Comparison of ENCODE assay signal across 17 cellular contexts in genomic region chr9:23822331-23823169, GRCh38. TPM values are rescaled to one million over a fixed set of nuclear protein-coding genes. Genes with fewer than 3 reads are reported as not detected.
DNase-seq lines count a peak whose midpoint lies in the region; ATAC-seq and TF ChIP-seq lines count a peak whose summit lies in the region.
"Had no signal": no experiment of that assay in that cellular context is flagged by ENCODE, and none has a peak within 500 bp of the region (broad histone marks: within the 10 kb centered on the region; RNA-seq: fewer than 3 reads in every experiment).

No MANE protein-coding gene starts in this region.

- intact Hi-C loops in uterus (cut with DNase I; ENCODE audit: low total_unique reads): no loop called here

- H3K4me2 ChIP-seq in SK-N-SH: 0 out of 2 replicates have a peak overlapping the region, but pooled peaks have one; percentile 70

- H3F3A ChIP-seq in SK-N-SH (replicated peaks; ENCODE audit: insufficient read depth): no peaks in the 10 kb centered on the region

- H3K4me1 ChIP-seq in SK-N-SH (ENCODE audit: control insufficient read depth in 1 of 2, insufficient read depth in 2 of 2, low read depth in 1 of 2, low read length in 1 of 2): peaks cover 0 to 29% of the 10 kb centered on the region in 2 experiments; a peak in 2 of 4 replicates
- peaks cover 15% of the 10 kb centered on the region for H3K4me1 ChIP-seq in RWPE2 (ENCODE audit: insufficient read depth, poor library complexity, severe bottlenecking)
- peaks cover 3% of the 10 kb centered on the region for H3K4me1 ChIP-seq in iPS DF 6.9 (ENCODE audit: control insufficient read depth, insufficient read depth, low read length)
- H3K4me1 ChIP-seq in uterus: peaks cover 6 to 11% of the 10 kb centered on the region in 2 donors

- POLR2A ChIA-PET in SK-N-SH (lab: Yijun Ruan, JAX): no interaction called here

- 85% methylated on average over 46 of the region's 46 CpGs for WGBS in SK-N-SH (ENCODE audit: low lambda C conversion rate)
- WGBS in iPS DF 6.9 (ENCODE audit: insufficient coverage, insufficient read length): no CpG with 5 or more reads among the region's 46 CpGs

- no peaks in the 10 kb centered on the region for H3K9me2 ChIP-seq in SK-N-SH

- no peak overlapping the region for H2AFZ ChIP-seq in SK-N-SH (ENCODE audit: low read depth)

- TF ChIP-seq EP300 in SK-N-SH (IDR thresholded peaks at IDR 0.05; ENCODE audit: borderline replicate concordance in 1 of 2, low read depth in 1 of 2, low read length in 1 of 2): no peak

- H3K4me3 ChIP-seq in SK-N-SH (ENCODE audit: low read depth in 2 of 2, low read length in 1 of 2) (no peak overlapping the region), RWPE2 (ENCODE audit: severe bottlenecking) (peak overlapping the region; percentile 95), iPS DF 6.9 (ENCODE audit: low read length) (peak overlapping the region; percentile 73; the same call in 1 of the 2 replicates), retinal pigment epithelial cell (ENCODE audit: low read length) (peak overlapping the region; percentile 47), uterus (no peak overlapping the region)

- H3K27me3 ChIP-seq in SK-N-SH (ENCODE audit: insufficient read depth) (peaks cover 15% of the 10 kb centered on the region), RWPE2 (ENCODE audit: insufficient read depth, poor library complexity, severe bottlenecking) (no peaks in the 10 kb centered on the region), iPS DF 6.9 (ENCODE audit: control insufficient read depth, insufficient read depth, low read length) (peaks cover 12% of the 10 kb centered on the region; the same call in 1 of the 2 replicates), uterus (peaks cover 14 to 28% of the 10 kb centered on the region in 2 donors)

- no peak overlapping the region for H3K9ac ChIP-seq in SK-N-SH

- DNase-seq in SK-N-SH (peak; percentile 17), RWPE2 (ENCODE audit: low spot score) (no peak), iPS DF 6.9 (ENCODE audit: low read depth, low spot score) (no peak), retinal pigment epithelial cell (ENCODE audit: low read depth) (no peak), uterus (no peak), omental fat pad (ENCODE audit: low spot score) (no peak)
- DNase-seq: activated CD4-positive, alpha-beta memory T cell treated with anti-CD3 and anti-CD28 coated beads for 36 hours; cortex of kidney; HFFc6; left cardiac atrium; stimulated activated CD4-positive, alpha-beta T cell treated with anti-CD3 and anti-CD28 coated beads, Interleukin-2, amount 100 ng/mL, for 24 hours; T-cell had no signal

- no peak for TF ChIP-seq RAD21 in SK-N-SH (IDR thresholded peaks at IDR 0.05; ENCODE audit: low read length)

- H3K36me3 ChIP-seq in SK-N-SH (replicated peaks in 1 of 2; ENCODE audit: control insufficient read depth in 1 of 2, insufficient read depth in 2 of 2, low read length in 1 of 2) (no peaks in the 10 kb centered on the region), RWPE2 (ENCODE audit: low read depth) (no peaks in the 10 kb centered on the region), iPS DF 6.9 (ENCODE audit: control insufficient read depth, insufficient read depth, low read length) (no peaks in the 10 kb centered on the region), uterus (no peaks in the 10 kb centered on the region)
- H3K36me3 ChIP-seq: pancreas had no signal

- no peaks in the 10 kb centered on the region for H3K9me3 ChIP-seq in SK-N-SH
- H3K9me3 ChIP-seq in RWPE2 (ENCODE audit: severe bottlenecking): no peaks in the 10 kb centered on the region
- no peaks in the 10 kb centered on the region for H3K9me3 ChIP-seq in iPS DF 6.9 (ENCODE audit: control insufficient read depth, insufficient read depth, low read length)
- no peaks in the 10 kb centered on the region for H3K9me3 ChIP-seq in uterus
- H3K9me3 ChIP-seq: pancreas had no signal

- CTCF ChIA-PET in SK-N-SH (lab: Yijun Ruan, JAX): interaction anchor here (1.5 kb wide), 1 partner anchor 36 kb away, joined by 4 read pairs; no protein-coding TSS in a partner anchor

- TF ChIP-seq POLR2A in uterus (IDR thresholded peaks at IDR 0.05): no peak

- no peaks in the 10 kb centered on the region for H4K20me1 ChIP-seq in SK-N-SH (ENCODE audit: insufficient read depth)

- no peak for TF ChIP-seq CTCF in SK-N-SH (IDR thresholded peaks at IDR 0.05)
- no peak for TF ChIP-seq CTCF in RWPE2 (IDR thresholded peaks at IDR 0.05; ENCODE audit: poor library complexity, severe bottlenecking)
- TF ChIP-seq CTCF in retinal pigment epithelial cell (conservative IDR thresholded peaks at IDR 0.05; ENCODE audit: low read depth, low read length): no peak
- TF ChIP-seq CTCF in uterus (IDR thresholded peaks at IDR 0.05): no peak
- TF ChIP-seq CTCF in omental fat pad (IDR thresholded peaks at IDR 0.05): no peak

- no peaks in the 10 kb centered on the region for H3K79me2 ChIP-seq in SK-N-SH (ENCODE audit: insufficient read depth)

- ATAC-seq in SK-N-SH treated with all-trans-retinoic acid at 6 μM for 48 hours: no peak
- no peak for ATAC-seq in RWPE2 (ENCODE audit: low read depth)
- ATAC-seq in HG02973 (IDR thresholded peaks at IDR 0.05; ENCODE audit: unreplicated experiment): no peak
- ATAC-seq in omental fat pad (ENCODE audit: low FRiP score): no peak
- ATAC-seq: pancreas, T-cell had no signal

- H3K27ac ChIP-seq in SK-N-SH (ENCODE audit: low read depth in 2 of 2, low read length in 1 of 2): no peak overlapping the region
- H3K27ac ChIP-seq in RWPE2 (ENCODE audit: poor library complexity, severe bottlenecking): no peak overlapping the region
- no peak overlapping the region for H3K27ac ChIP-seq in iPS DF 6.9 (ENCODE audit: low read length)
- H3K27ac ChIP-seq in uterus: no peak overlapping the region
- H3K27ac ChIP-seq: pancreas had no signal

TF ChIP-seq in SK-N-SH, 30 proteins besides CTCF, POLR2A, EP300 and RAD21:
- no peak for TF ChIP-seq MXI1 (IDR thresholded peaks at IDR 0.05; ENCODE audit: low read depth, low read length)
- no peak for TF ChIP-seq RCOR1 (IDR thresholded peaks at IDR 0.05; ENCODE audit: low read length)
- TF ChIP-seq EZH2phosphoT487 (IDR thresholded peaks at IDR 0.05; ENCODE audit: borderline replicate concordance, low read depth): no peak
- no peak for TF ChIP-seq RFX5 (IDR thresholded peaks at IDR 0.05; ENCODE audit: low read length)
- TF ChIP-seq PBX3 (IDR thresholded peaks at IDR 0.05): no peak
- TF ChIP-seq GATA2 (CRISPR knock-in tag; IDR thresholded peaks at IDR 0.05): no peak
- no peak for TF ChIP-seq GABPA (IDR thresholded peaks at IDR 0.05; ENCODE audit: low read depth)
- TF ChIP-seq SMC3 (IDR thresholded peaks at IDR 0.05; ENCODE audit: low read depth, low read length): no peak
- no peak for TF ChIP-seq POLR2AphosphoS5 (IDR thresholded peaks at IDR 0.05; ENCODE audit: low read depth, low read length)
- TF ChIP-seq FOXM1 (IDR thresholded peaks at IDR 0.05; ENCODE audit: low read depth): no peak
- TF ChIP-seq YY1 (IDR thresholded peaks at IDR 0.05; ENCODE audit: low read depth): no peak
- TF ChIP-seq NRF1 (IDR thresholded peaks at IDR 0.05; ENCODE audit: low read depth, low read length): no peak

TF ChIP-seq in SK-N-SH treated with all-trans-retinoic acid at 6 μM for 48 hours, 23 proteins besides CTCF, POLR2A, EP300 and RAD21:
- TF ChIP-seq SNAI2 (CRISPR knock-in tag; IDR thresholded peaks at IDR 0.05) (no peak), RARB (CRISPR knock-in tag; IDR thresholded peaks at IDR 0.05) (no peak), PPARA (CRISPR knock-in tag; IDR thresholded peaks at IDR 0.05; ENCODE audit: borderline replicate concordance) (no peak), TCF4 (CRISPR knock-in tag; IDR thresholded peaks at IDR 0.05; ENCODE audit: borderline replicate concordance) (no peak), ARNTL (CRISPR knock-in tag; IDR thresholded peaks at IDR 0.05; ENCODE audit: borderline replicate concordance, low read depth) (no peak), BACH2 (CRISPR knock-in tag; IDR thresholded peaks at IDR 0.05; ENCODE audit: borderline replicate concordance) (no peak), ZNF70 (CRISPR knock-in tag; IDR thresholded peaks at IDR 0.05) (no peak)
- TF ChIP-seq, protein P1, sequence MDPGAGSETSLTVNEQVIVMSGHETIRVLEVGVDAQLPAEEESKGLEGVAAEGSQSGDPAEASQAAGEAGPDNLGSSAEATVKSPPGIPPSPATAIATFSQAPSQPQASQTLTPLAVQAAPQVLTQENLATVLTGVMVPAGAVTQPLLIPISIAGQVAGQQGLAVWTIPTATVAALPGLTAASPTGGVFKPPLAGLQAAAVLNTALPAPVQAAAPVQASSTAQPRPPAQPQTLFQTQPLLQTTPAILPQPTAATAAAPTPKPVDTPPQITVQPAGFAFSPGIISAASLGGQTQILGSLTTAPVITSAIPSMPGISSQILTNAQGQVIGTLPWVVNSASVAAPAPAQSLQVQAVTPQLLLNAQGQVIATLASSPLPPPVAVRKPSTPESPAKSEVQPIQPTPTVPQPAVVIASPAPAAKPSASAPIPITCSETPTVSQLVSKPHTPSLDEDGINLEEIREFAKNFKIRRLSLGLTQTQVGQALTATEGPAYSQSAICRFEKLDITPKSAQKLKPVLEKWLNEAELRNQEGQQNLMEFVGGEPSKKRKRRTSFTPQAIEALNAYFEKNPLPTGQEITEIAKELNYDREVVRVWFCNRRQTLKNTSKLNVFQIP (CRISPR knock-in tag; IDR thresholded peaks at IDR 0.05; ENCODE audit: borderline replicate concordance, low read depth): no peak

RNA-seq across cellular contexts. Expression of gene ELAVL2, which starts 3.5 kb away (rescaled TPM):
- polyA plus RNA-seq in SK-N-SH (2012; rRNA removed): 0.15 and 0.28 TPM in 2 replicates
- 0.37 and 0.50 TPM in 2 replicates for polyA plus RNA-seq in SK-N-SH (2012; cell fraction: cytosol; rRNA removed)
- 0.06 and 0.12 TPM in 2 replicates for polyA plus RNA-seq in SK-N-SH (2012; cell fraction: nucleus; rRNA removed)
- total RNA-seq in uterus (1 to 10 TPM in 1 of 4 donors, under 1 TPM in 1, not detected in 2; 0.15 to 4.4 TPM), omental fat pad (under 1 TPM in 2 of 4 donors, not detected in 2; 0.84 TPM)
- total RNA-seq: activated CD4-positive, alpha-beta memory T cell treated with anti-CD3 and anti-CD28 coated beads for 36 hours; Daoy; fibroblast of villous mesenchyme; HFFc6; left cardiac atrium had no signal

Comparison
In these comparisons a context has a peak if more than half of its experiments do, and no peak if none do; other contexts are left out.
1. H3K4me3 ChIP-seq: peak in RWPE2 (single experiment), iPS DF 6.9 (single experiment) and retinal pigment epithelial cell (single experiment); none in SK-N-SH (0 of 2) and uterus (0 of 2).